8 cellular contexts compared by ENCODE assay signal in the genomic region with DNA sequence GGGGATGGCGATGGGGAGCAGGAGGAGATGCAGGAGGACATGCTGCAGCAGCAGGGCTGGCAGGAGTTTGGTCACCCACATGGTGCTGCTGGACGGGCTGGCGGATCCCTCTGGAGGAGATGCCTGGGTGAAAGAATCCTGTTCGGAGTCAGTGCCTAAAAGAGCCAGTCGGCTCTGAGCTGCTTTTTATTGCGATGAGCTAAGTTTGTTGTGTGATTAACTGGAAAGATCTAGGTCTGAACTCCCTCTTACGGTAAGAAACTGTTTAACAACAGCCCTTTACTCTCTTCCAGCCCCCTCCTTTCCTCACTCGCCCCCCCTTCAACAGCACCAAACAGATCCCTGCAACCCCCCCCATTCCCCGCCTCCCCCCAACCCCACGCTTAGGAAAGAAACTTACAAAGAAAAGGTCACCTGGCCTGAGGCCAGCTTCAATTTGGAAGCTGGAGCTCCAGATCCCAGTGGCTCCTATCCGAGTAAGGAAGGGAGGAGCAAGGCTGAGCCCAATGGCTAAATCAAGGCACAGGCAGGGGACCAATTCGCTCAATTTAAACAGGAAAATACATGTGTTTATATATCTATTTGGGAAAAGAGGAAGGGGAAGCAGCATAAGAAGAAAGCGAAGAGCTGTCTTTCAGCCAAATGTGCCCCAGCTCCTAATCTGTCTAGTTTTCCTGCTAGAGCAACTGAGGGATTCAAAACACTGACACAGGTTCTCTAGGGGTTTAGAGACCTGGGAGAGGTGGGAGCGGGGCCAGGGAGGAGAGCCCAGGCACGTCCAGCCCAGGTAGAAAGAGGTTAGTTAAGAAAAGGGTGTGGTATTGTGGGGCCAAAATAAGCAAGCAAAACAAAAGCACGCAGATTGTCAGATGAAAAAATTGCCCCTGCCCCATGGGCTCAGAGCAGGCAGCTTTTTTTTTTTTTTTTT. TPM values are rescaled to one million over a fixed set of nuclear protein-coding genes. Genes with fewer than 3 reads are reported as not detected.
A peak's percentile ranks its signal among the peaks of the same experiment; 100 is the strongest.
DNase-seq lines count a peak whose midpoint lies in the region; ATAC-seq, FAIRE-seq and TF ChIP-seq lines count a peak whose summit lies in the region.

HGF (minus strand) TSS at position 157 of the 928 bp plus-strand sequence; CDS start at position 81, 76 bp downstream.

- DNase-seq in HepG2 (ENCODE audit: low spot score) (no peak), lower leg skin (ENCODE audit: low spot score in 2 of 2) (peak; percentile 20 to 89), tibial nerve (ENCODE audit: low spot score in 2 of 2) (peak; percentile 27 to 66), GM12891 (ENCODE audit: insufficient read length, low spot score) (no peak)
- no peak for DNase-seq in central memory CD8-positive, alpha-beta T cell (ENCODE audit: low spot score in 2 of 2)
- DNase-seq in stimulated activated CD4-positive, alpha-beta T cell treated with anti-CD3 and anti-CD28 coated beads, Interleukin-4, amount 100 ng/mL, for 24 hours: no peak

- H3K27ac Mint-ChIP-seq in central memory CD8-positive, alpha-beta T cell (ENCODE audit: low read depth): no peak within 1 kb of the TSS

- H2AFZ ChIP-seq in HepG2 (ENCODE audit: low read length): no peak within 1 kb of the TSS

- H3K27me3 Mint-ChIP-seq in central memory CD8-positive, alpha-beta T cell: no peaks in the 10 kb centered on the region

- no peaks in the 10 kb centered on the region for H3K36me3 Mint-ChIP-seq in central memory CD8-positive, alpha-beta T cell (ENCODE audit: insufficient read depth)

- in situ Hi-C loops in HepG2 (cut with HindIII; ENCODE audit: extremely low pct_ligation_motif_present, low pct_unique_long_range_greater_than_20kb): no loop called here

- H3K27me3 ChIP-seq in liver (ENCODE audit: control insufficient read depth in 4 of 4, insufficient read depth in 4 of 4, low read length in 3 of 4): peaks cover 0 to 9% (median 1%) of the 10 kb centered on the region in 4 donors
- 0 out of 5 replicates have a peak, but pooled peaks cover 0 to 2% of the 10 kb centered on the region in 2 experiments for H3K27me3 ChIP-seq in HepG2 (ENCODE audit: control insufficient read depth in 1 of 2, insufficient read depth in 2 of 2, low read length in 2 of 2)
- no peaks in the 10 kb centered on the region for H3K27me3 ChIP-seq in tibial nerve

- CTCF ChIA-PET in HepG2 (lab: Yijun Ruan, JAX; ENCODE audit: low intra/inter-chr PET ratio, low total read pairs): no interaction called here

- WGBS in liver: 29% methylated on average over 16 of the region's 16 CpGs
- WGBS in HepG2 (ENCODE audit: low lambda C conversion rate): 7% methylated on average over 16 of the region's 16 CpGs
- 8 to 11% methylated on average over 16 of the region's 16 CpGs for WGBS in lower leg skin, 2 donors
- WGBS in tibial nerve, 2 donors: 15 to 16% methylated on average over 15 to 16 of the region's 16 CpGs

- H3K4me3 Mint-ChIP-seq in central memory CD8-positive, alpha-beta T cell: peak within 1 kb of the TSS; percentile 48

- ATAC-seq in HepG2 (no peak), GM18909 (IDR thresholded peaks at IDR 0.05; ENCODE audit: poor library complexity, unreplicated experiment) (no peak)
- ATAC-seq in central memory CD8-positive, alpha-beta T cell (replicated peaks; ENCODE audit: extremely low read depth, poor library complexity, severe bottlenecking): no peak

- FAIRE-seq in HepG2 (lab: Jason Lieb, UNC): no peak
- no peak for FAIRE-seq in GM12891 (lab: Jason Lieb, UNC)

- H3K36me3 ChIP-seq in liver (ENCODE audit: control insufficient read depth in 4 of 4, insufficient read depth in 3 of 4, low read depth in 1 of 4, low read length in 3 of 4) (no peaks in the 10 kb centered on the region), HepG2 (replicated peaks in 1 of 2; ENCODE audit: control insufficient read depth in 1 of 2, insufficient read depth in 2 of 2, low read length in 2 of 2) (no peaks in the 10 kb centered on the region), tibial nerve (no peaks in the 10 kb centered on the region)

- TF ChIP-seq EP300 in HepG2 (IDR thresholded peaks at IDR 0.05; ENCODE audit: low read depth in 2 of 2, low read length in 2 of 2): no peak
- TF ChIP-seq EP300 in HepG2 (CRISPR knock-in tag; IDR thresholded peaks at IDR 0.05; ENCODE audit: borderline replicate concordance): no peak
- TF ChIP-seq EP300 in tibial nerve (IDR thresholded peaks at IDR 0.05): peak in 1 of 2 donors; percentile 5

- TF ChIP-seq RAD21 in liver (IDR thresholded peaks at IDR 0.05) (no peak), HepG2 (CRISPR knock-in tag; IDR thresholded peaks at IDR 0.05) (no peak)

- H3K27ac ChIP-seq in liver (ENCODE audit: low read depth in 1 of 2, low read length in 2 of 2) (peak within 1 kb of the TSS; percentile 51 to 65), HepG2 (ENCODE audit: extremely low read length, insufficient read depth, low read length) (no peak within 1 kb of the TSS), tibial nerve (peak within 1 kb of the TSS; percentile 34 to 79 (median 68))

- H3K9ac ChIP-seq in liver (ENCODE audit: low read depth in 1 of 2, low read length in 2 of 2) (peak within 1 kb of the TSS in 1 of 2 donors; percentile 50), HepG2 (ENCODE audit: insufficient read depth, low read depth, low read length) (no peak within 1 kb of the TSS)

- intact Hi-C loops in HepG2 (cut with micrococcal nuclease; ENCODE audit: unreplicated experiment) (no loop called here), lower leg skin (cut with DNase I; ENCODE audit: low total_unique reads) (no loop called here)

- H4K20me1 ChIP-seq in HepG2 (ENCODE audit: insufficient read depth, low read length): no peaks in the 10 kb centered on the region

- BruUV-seq in HepG2 (replicated peaks; lab: Mats Ljungman, UMichigan): no TSS peak

- H3K4me3 ChIP-seq in liver (ENCODE audit: low read depth in 1 of 3, low read length in 3 of 3) (peak within 1 kb of the TSS in 2 of 3 donors; percentile 21 to 31), HepG2 (replicated peaks in 1 of 3; ENCODE audit: insufficient read depth in 1 of 3, low read depth in 2 of 3, low read length in 3 of 3) (no peak within 1 kb of the TSS), lower leg skin (ENCODE audit: low read depth, poor library complexity, severe bottlenecking) (no peak within 1 kb of the TSS), tibial nerve (peak within 1 kb of the TSS; percentile 9 to 55 (median 38))

- no peak for TF ChIP-seq CTCF in liver (IDR thresholded peaks at IDR 0.05; ENCODE audit: low read depth, low read length, missing input control)
- TF ChIP-seq CTCF in HepG2 (CRISPR knock-in tag; IDR thresholded peaks at IDR 0.05): no peak
- TF ChIP-seq CTCF in lower leg skin (IDR thresholded peaks at IDR 0.05): no peak
- peak in 2 of 5 experiments; percentile 17 to 27 for TF ChIP-seq CTCF in tibial nerve (IDR thresholded peaks at IDR 0.05)

- H3K79me2 ChIP-seq in HepG2 (ENCODE audit: insufficient read depth, low read length): no peaks in the 10 kb centered on the region

- H3K4me2 ChIP-seq in HepG2 (ENCODE audit: low read depth, low read length): no peak within 1 kb of the TSS

- no peaks in the 10 kb centered on the region for H3K4me1 Mint-ChIP-seq in central memory CD8-positive, alpha-beta T cell

- POLR2A ChIA-PET in HepG2 (lab: Yijun Ruan, JAX): no interaction called here

- no peaks in the 10 kb centered on the region for H3K4me1 ChIP-seq in liver (ENCODE audit: control insufficient read depth in 4 of 4, insufficient read depth in 4 of 4, low read length in 3 of 4)
- no peaks in the 10 kb centered on the region for H3K4me1 ChIP-seq in HepG2 (ENCODE audit: insufficient read depth, low read length)
- peaks cover 0 to 22% (median 4%) of the 10 kb centered on the region in 4 donors for H3K4me1 ChIP-seq in tibial nerve

- H3K9me3 ChIP-seq in liver (ENCODE audit: control insufficient read depth in 4 of 4, low read length in 3 of 4) (no peaks in the 10 kb centered on the region), HepG2 (ENCODE audit: low read length) (no peaks in the 10 kb centered on the region), tibial nerve (no peaks in the 10 kb centered on the region)

- TF ChIP-seq POLR2A in HepG2 (IDR thresholded peaks at IDR 0.05; ENCODE audit: insufficient read depth in 1 of 2, low read depth in 2 of 2, low read length in 2 of 2): no peak
- no peak for TF ChIP-seq POLR2A in lower leg skin (IDR thresholded peaks at IDR 0.05)
- no peak for TF ChIP-seq POLR2A in tibial nerve (IDR thresholded peaks at IDR 0.05)
- no peak for TF ChIP-seq POLR2A in GM12891 (IDR thresholded peaks at IDR 0.05; ENCODE audit: low read depth, low read length)

- peaks cover 26% of the 10 kb centered on the region for H3K9me3 Mint-ChIP-seq in central memory CD8-positive, alpha-beta T cell

TF ChIP-seq in liver, 16 proteins besides CTCF, POLR2A, EP300 and RAD21 (continues in another document):
- peak; percentile 56 for TF ChIP-seq TAF1 (conservative IDR thresholded peaks at IDR 0.05)

TF ChIP-seq in GM12891, 5 proteins besides CTCF, POLR2A, EP300 and RAD21 (continues in another document):
- TF ChIP-seq POU2F2 (IDR thresholded peaks at IDR 0.05; ENCODE audit: low read depth, low read length): no peak

RNA-seq across cellular contexts. Expression of gene HGF, which starts in this region (rescaled TPM):
- total RNA-seq in liver (10 to 100 TPM; 18.4 to 29.8 TPM), HepG2 (2016; rRNA removed; fragmentation: Illumina TruSeq; extraction: Trizol) (not detected in 2 replicates), lower leg skin (1 to 10 TPM in 3 of 4 donors, under 1 TPM in 1; 0.91 to 1.5 (median 1.3) TPM), tibial nerve (10 to 100 TPM in 1 of 4 donors, 1 to 10 TPM in 3; 3.3 to 14.9 (median 5.7) TPM)
- polyA plus RNA-seq in liver (10 to 100 TPM; 12.0 to 12.2 TPM), HepG2 (2011; rRNA removed) (not detected in 2 replicates)
- not detected in 2 replicates for total RNA-seq in HepG2 (2016; cell fraction: cytosol; rRNA removed; fragmentation: Illumina TruSeq; extraction: Trizol; ENCODE audit: low read depth)
- not detected in 2 replicates for total RNA-seq in HepG2 (2016; cell fraction: insoluble cytoplasmic fraction; rRNA removed; fragmentation: Illumina TruSeq; extraction: Trizol)
- not detected in 2 replicates for total RNA-seq in HepG2 (2016; cell fraction: membrane; rRNA removed; fragmentation: Illumina TruSeq; extraction: Trizol)
- not detected in 2 replicates for total RNA-seq in HepG2 (2016; cell fraction: nucleus; rRNA removed; fragmentation: Illumina TruSeq; extraction: Trizol)
- not detected in 2 replicates for polyA plus RNA-seq in HepG2 (2011; cell fraction: cytosol; rRNA removed)
- not detected in 2 replicates for polyA plus RNA-seq in HepG2 (2011; cell fraction: nucleus; rRNA removed)
- not detected in 2 replicates for polyA plus RNA-seq in HepG2 (2012)
- not detected in 2 replicates for polyA plus RNA-seq in HepG2 (2016; cell fraction: cytosol; fragmentation: Illumina TruSeq; extraction: Trizol; ENCODE audit: low read depth)
- polyA plus RNA-seq in HepG2 (2016; cell fraction: insoluble cytoplasmic fraction; fragmentation: Illumina TruSeq; extraction: Trizol; ENCODE audit: low read depth): not detected in 2 replicates
- not detected in 2 replicates for polyA plus RNA-seq in HepG2 (2016; cell fraction: membrane; fragmentation: Illumina TruSeq; extraction: Trizol; ENCODE audit: low read depth)
- polyA plus RNA-seq in HepG2 (2016; cell fraction: nucleus; fragmentation: Illumina TruSeq; extraction: Trizol; ENCODE audit: insufficient read depth, low read depth): not detected in 2 replicates
- not detected in 2 replicates for polyA minus RNA-seq in HepG2 (2011; rRNA and poly(A)+ RNA removed; ENCODE audit: low replicate concordance)
- polyA minus RNA-seq in HepG2 (2011; cell fraction: cytosol; rRNA and poly(A)+ RNA removed): not detected in 2 replicates
- polyA minus RNA-seq in HepG2 (2011; cell fraction: nucleus; rRNA and poly(A)+ RNA removed): not detected in 2 replicates
- polyA plus RNA-seq in GM12891 (2012; ENCODE audit: low read depth, missing spikeins): not detected

Comparison
In these comparisons a context has a peak if more than half of its experiments do, and no peak if none do; other contexts are left out.
1. RNA of gene HGF (polyA plus RNA-seq): 12.0 to 12.2 TPM in liver; not detected in HepG2; every median in the first group is over 10 times any median in the second.
2. H3K4me3 ChIP-seq: peak in liver (2 of 3) and tibial nerve (4 of 4); none in HepG2 (0 of 3) and lower leg skin (single experiment).
3. DNase-seq: peak in lower leg skin (2 of 2) and tibial nerve (2 of 2); none in HepG2 (single experiment), central memory CD8-positive, alpha-beta T cell (0 of 2), GM12891 (single experiment) and stimulated activated CD4-positive, alpha-beta T cell treated with anti-CD3 and anti-CD28 coated beads, Interleukin-4, amount 100 ng/mL, for 24 hours (single experiment).